In genomic region chr1:222589462-222590302, GRCh38 we compare ENCODE assay signal across 8 cellular contexts. TPM values are rescaled to one million over a fixed set of nuclear protein-coding genes. Genes with fewer than 3 reads are reported as not detected.
DNase-seq lines count a peak whose midpoint lies in the region; ATAC-seq, FAIRE-seq and TF ChIP-seq lines count a peak whose summit lies in the region.

TSS of gene TAF1A (minus strand) at chr1:222589933.

- no peak for FAIRE-seq in small intestine (lab: Jason Lieb, UNC)

- CTCF ChIA-PET in mammary epithelial cell (lab: Charles Lee; ENCODE audit: low non-redundant PET) = interaction anchor here (0.6 kb wide), 1 partner anchor 1856 kb away, joined by 7 read pairs; no protein-coding TSS in a partner anchor

- intact Hi-C loops in mammary epithelial cell (cut with micrococcal nuclease) = loop anchor here (1.0 to 5.0 kb wide), 2 partner anchors 7 to 43 kb away; no protein-coding TSS in a partner anchor

- H2AFZ ChIP-seq in mammary epithelial cell (ENCODE audit: low read depth, low read length) = peak within 1 kb of the TSS; percentile 96

- WGBS in mammary epithelial cell (ENCODE audit: low coverage, missing lambda C conversion rate) = 2% methylated on average over 36 of the region's 41 CpGs
- WGBS in small intestine, 3 donors = 0 to 1% (median 0%) methylated on average over 41 of the region's 41 CpGs

- peak within 1 kb of the TSS; percentile 83 for H3K4me2 ChIP-seq in mammary epithelial cell (ENCODE audit: insufficient read depth, low read depth, low read length)

- peak within 1 kb of the TSS; percentile 67 to 80 (median 71) for H3K4me3 ChIP-seq in mammary epithelial cell (replicated peaks in 1 of 3; ENCODE audit: insufficient read depth in 1 of 3, low read depth in 2 of 3, low read length in 3 of 3)
- H3K4me3 ChIP-seq in small intestine (ENCODE audit: low read depth in 1 of 2, low read length in 2 of 2) = peak within 1 kb of the TSS; percentile 60 to 64

- H3K4me1 ChIP-seq in mammary epithelial cell (ENCODE audit: insufficient read depth, low read length) = peaks cover 7% of the 10 kb centered on the region
- peaks cover 3 to 6% of the 10 kb centered on the region in 2 donors for H3K4me1 ChIP-seq in small intestine (ENCODE audit: control insufficient read depth in 2 of 2, insufficient read depth in 1 of 2, low read depth in 1 of 2, low read length in 1 of 2)

- peaks cover 33% of the 10 kb centered on the region for H3K79me2 ChIP-seq in mammary epithelial cell (ENCODE audit: insufficient read depth, low read length)

- ATAC-seq in GM18867 (IDR thresholded peaks at IDR 0.05; ENCODE audit: unreplicated experiment) (peak; percentile 100), HG03097 (IDR thresholded peaks at IDR 0.05; ENCODE audit: low FRiP score, unreplicated experiment) (peak; percentile 98)

- dilution Hi-C loops in mammary epithelial cell (cut with HindIII; ENCODE audit: low sequenced_read_pairs) = no loop called here

- H3K9ac ChIP-seq in mammary epithelial cell (ENCODE audit: insufficient read depth, low read length) = peak within 1 kb of the TSS; percentile 89

- no peaks in the 10 kb centered on the region for H4K20me1 ChIP-seq in mammary epithelial cell (ENCODE audit: insufficient read depth, low read length)

- no peaks in the 10 kb centered on the region for H3K9me3 ChIP-seq in mammary epithelial cell (replicated peaks; ENCODE audit: insufficient read depth, low read length)
- H3K9me3 ChIP-seq in small intestine (ENCODE audit: control insufficient read depth, low read depth) = no peaks in the 10 kb centered on the region

- H3K36me3 ChIP-seq in mammary epithelial cell (ENCODE audit: insufficient read depth, low read length) = peaks cover 5% of the 10 kb centered on the region
- no peaks in the 10 kb centered on the region for H3K36me3 ChIP-seq in small intestine (ENCODE audit: control insufficient read depth in 2 of 2, insufficient read depth in 2 of 2, low read length in 2 of 2)

- H3K27ac ChIP-seq in VCaP (peak within 1 kb of the TSS; percentile 81), mammary epithelial cell (ENCODE audit: insufficient read depth, low read depth, low read length) (peak within 1 kb of the TSS; percentile 80), small intestine (ENCODE audit: low read depth in 1 of 2, low read length in 1 of 2) (peak within 1 kb of the TSS; percentile 63 to 93)

- in situ Hi-C loops in ACHN (cut with HindIII; ENCODE audit: low pct_ligation_motif_present, low pct_unique_long_range_greater_than_20kb, low sequenced_read_pairs) (no loop called here), mammary epithelial cell (cut with MboI; ENCODE audit: low sequenced_read_pairs in 2 of 2) (no loop called here)

- TF ChIP-seq CTCF in VCaP (conservative IDR thresholded peaks at IDR 0.05) (no peak), mammary epithelial cell (conservative IDR thresholded peaks at IDR 0.05 in 1 of 2, IDR thresholded peaks at IDR 0.05 in 1 of 2; ENCODE audit: extremely low read depth in 1 of 2, insufficient read depth in 1 of 2, low read depth in 1 of 2, low read length in 2 of 2) (no peak)

- H3K27me3 ChIP-seq in mammary epithelial cell (ENCODE audit: insufficient read depth, low read length) = no peaks in the 10 kb centered on the region
- H3K27me3 ChIP-seq in small intestine (ENCODE audit: control insufficient read depth in 2 of 2, insufficient read depth in 2 of 2, low read length in 2 of 2) = no peaks in the 10 kb centered on the region

- TSS peak; percentile 73 for BruUV-seq in mammary epithelial cell (replicated peaks; lab: Mats Ljungman, UMichigan)

- DNase-seq in ACHN (peak; percentile 92), NCI-H2227 (lab: John Stamatoyannopoulos, UW; ENCODE audit: unreplicated experiment) (peak; percentile 92), mammary epithelial cell (peak; percentile 84), iPS-NIHi11 (ENCODE audit: low spot score) (peak; percentile 90), small intestine (peak; percentile 91)

RNA-seq across cellular contexts. Expression of gene TAF1A, which starts in this region (rescaled TPM):
- 10 to 100 TPM in 1 of 2 donors, 1 to 10 TPM in 1; 8.0 to 10.2 TPM for total RNA-seq in mammary epithelial cell
- polyA plus RNA-seq in mammary epithelial cell = 4.5 TPM
- not detected for polyA minus RNA-seq in mammary epithelial cell
- 1 to 10 TPM in 2 of 3 donors, under 1 TPM in 1; 0.45 to 2.4 (median 2.3) TPM for polyA plus RNA-seq in small intestine

Comparison
In these comparisons a context has a peak if more than half of its experiments do, and no peak if none do; other contexts are left out.
1. Peak in every context shown above with its lines: DNase-seq, ATAC-seq, H3K4me3 ChIP-seq and H3K27ac ChIP-seq.